In the genomic region with DNA sequence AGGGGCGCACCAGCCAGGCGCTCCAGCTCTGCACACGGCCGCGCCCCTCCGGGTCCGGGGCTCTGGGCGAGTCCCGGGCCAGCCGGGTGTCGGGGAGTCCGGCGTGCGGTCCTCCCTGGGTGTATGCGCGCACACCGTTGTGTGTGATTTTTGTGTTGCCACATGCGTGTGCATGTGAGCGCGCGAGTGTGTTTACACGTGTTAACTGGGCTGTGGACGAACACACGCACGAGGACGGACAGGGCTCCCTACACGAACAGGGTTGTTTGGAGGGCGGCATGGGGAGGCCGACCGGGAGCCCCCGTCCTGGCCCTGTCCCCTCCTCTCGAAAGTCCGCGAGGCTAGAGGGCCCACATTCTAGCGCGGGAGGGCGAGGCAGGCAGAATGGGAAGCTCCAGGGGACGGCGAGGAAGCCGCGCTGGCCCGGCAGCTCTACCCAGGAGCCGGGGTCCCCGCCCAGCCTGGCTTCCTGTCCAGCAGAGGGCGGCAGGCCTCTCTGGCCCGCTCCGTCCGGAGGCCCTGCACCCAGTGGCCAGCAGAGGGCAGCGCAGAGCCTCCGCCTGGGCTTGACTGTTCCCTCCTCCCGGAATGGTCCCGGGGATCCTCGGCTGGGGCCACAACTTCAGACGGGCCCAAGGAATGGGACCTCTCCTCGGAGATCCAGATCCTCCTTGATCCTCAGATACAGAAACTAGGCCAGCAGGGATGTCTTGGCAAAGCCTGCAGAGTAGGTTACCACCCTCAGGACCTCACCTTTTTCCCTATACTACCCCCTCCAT, we compare ENCODE assay signal across 8 cellular contexts. TPM values are rescaled to one million over a fixed set of nuclear protein-coding genes. Genes with fewer than 3 reads are reported as not detected.
DNase-seq lines count a peak whose midpoint lies in the region; ATAC-seq and TF ChIP-seq lines count a peak whose summit lies in the region.

No MANE protein-coding gene starts in this region.

- H3K4me3 ChIP-seq in lower lobe of right lung: peak overlapping the region; percentile 60

- peaks cover 11% of the 10 kb centered on the region for H3K4me1 ChIP-seq in lower lobe of right lung

- peaks cover 51% of the 10 kb centered on the region for H3K27me3 ChIP-seq in lower lobe of right lung (ENCODE audit: low read depth)

- ATAC-seq in HG03064 (IDR thresholded peaks at IDR 0.05; ENCODE audit: low read depth, unreplicated experiment): peak; percentile 64
- peak; percentile 97 for ATAC-seq in lower lobe of right lung

- H3K27ac ChIP-seq in lower lobe of right lung: no peak overlapping the region

- peak; percentile 100 for TF ChIP-seq CTCF in lower lobe of right lung (IDR thresholded peaks at IDR 0.05)

- no peaks in the 10 kb centered on the region for H3K9me3 ChIP-seq in lower lobe of right lung

- no peaks in the 10 kb centered on the region for H3K36me3 ChIP-seq in lower lobe of right lung

- intact Hi-C loops in lower lobe of right lung (cut with DNase I): no loop called here

- DNase-seq in NCI-H1436 (lab: John Stamatoyannopoulos, UW) (peak; percentile 65), NCI-H1436 treated with DMSO at 0.1 percent for 48 hours (lab: John Stamatoyannopoulos, UW) (no peak), NCI-H510A treated with DMSO at 0.1 percent for 48 hours (lab: John Stamatoyannopoulos, UW) (peak; percentile 59), ecto neural progenitor cell (ENCODE audit: low spot score) (peak; percentile 97), lower lobe of right lung (peak; percentile 91)
- DNase-seq in activated CD4-positive, alpha-beta T cell treated with anti-CD3 and anti-CD28 coated beads, Interleukin-2, amount 50 U/mL, for 48 hours: peak; percentile 82 to 85
- DNase-seq in stimulated activated CD4-positive, alpha-beta T cell treated with anti-CD3 and anti-CD28 coated beads, Interleukin-4, amount 100 ng/mL, for 4 hours: peak; percentile 34 to 63

RNA-seq across cellular contexts. Expression of a gene that starts 0.6 kb away (rescaled TPM):
- 0.86 TPM for total RNA-seq in lower lobe of right lung
